In the genomic region with DNA sequence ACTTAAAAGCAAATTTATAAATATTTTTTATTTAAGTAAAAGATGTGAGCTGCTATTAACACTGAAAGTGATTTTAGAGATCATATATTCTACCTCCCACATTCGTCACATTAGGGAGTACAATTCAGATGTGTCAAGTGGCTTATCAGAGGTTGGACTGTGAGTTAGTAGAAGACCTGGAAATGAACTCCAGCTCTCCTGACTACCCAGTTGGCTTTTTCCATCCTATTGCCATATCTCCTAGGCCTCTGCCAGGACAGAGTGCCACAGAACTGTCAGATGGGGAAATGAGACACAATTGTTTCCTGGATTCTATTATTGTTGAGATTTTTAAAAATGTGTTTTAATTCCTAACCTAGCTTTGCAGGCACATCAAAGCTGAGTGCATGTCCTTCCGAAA, we compare ENCODE assay signal across 30 cellular contexts.
"Had no signal": no experiment of that assay in that cellular context is flagged by ENCODE, and none has a peak within 500 bp of the region (broad histone marks: within the 10 kb centered on the region; RNA-seq: fewer than 3 reads in every experiment).

No MANE protein-coding gene starts in this region.

- FAIRE-seq: keratinocyte, urothelium cell line had no signal

- H3K9me3 Mint-ChIP-seq: stimulated activated memory B cell treated with anti-CD40 and anti-IgM and Interleukin-4, amounts not matched to agents 10 μg/mL and 1 μg/mL and 100 μg/mL, for 72 hours had no signal

- H3K4me3 ChIP-seq: heart right ventricle, hepatocyte, left lung, lung, mucosa of descending colon, ovary, prostate gland, right lobe of liver, smooth muscle cell, testis, thyroid gland, transverse colon, upper lobe of left lung had no signal

- H3K27ac ChIP-seq: heart right ventricle, hepatocyte, left lung, ovary, prostate gland, right lobe of liver, testis, thyroid gland, transverse colon, upper lobe of left lung had no signal

- ATAC-seq: left colon; left lung; mucosa of descending colon; naive thymus-derived CD4-positive, alpha-beta T cell; natural killer cell treated with Interleukin-12 subunit alpha and Interleukin-12 subunit beta and Interleukin-15 and Interleukin-18, amount 100 ng/mL, for 72 hours; right lobe of liver; stimulated activated memory B cell treated with anti-CD40 and anti-IgM and Interleukin-4, amounts not matched to agents 10 μg/mL and 1 μg/mL and 100 μg/mL, for 72 hours; stimulated activated naive CD8-positive, alpha-beta T cell treated with anti-CD3 and anti-CD28 coated beads, Interleukin-15, amount 100 ng/mL, for 72 hours had no signal

- H3K4me1 Mint-ChIP-seq: memory B cell; naive thymus-derived CD4-positive, alpha-beta T cell; stimulated activated memory B cell treated with anti-CD40 and anti-IgM and Interleukin-4, amounts not matched to agents 10 μg/mL and 1 μg/mL and 100 μg/mL, for 72 hours; stimulated activated naive CD8-positive, alpha-beta T cell treated with anti-CD3 and anti-CD28 coated beads, Interleukin-15, amount 100 ng/mL, for 72 hours had no signal

- H3K36me3 Mint-ChIP-seq: memory B cell; naive thymus-derived CD4-positive, alpha-beta T cell; natural killer cell treated with Interleukin-12 subunit alpha and Interleukin-12 subunit beta and Interleukin-15 and Interleukin-18, amount 100 ng/mL, for 72 hours; stimulated activated memory B cell treated with anti-CD40 and anti-IgM and Interleukin-4, amounts not matched to agents 10 μg/mL and 1 μg/mL and 100 μg/mL, for 72 hours had no signal

- H3K4me3 Mint-ChIP-seq: memory B cell; naive thymus-derived CD4-positive, alpha-beta T cell; natural killer cell treated with Interleukin-12 subunit alpha and Interleukin-12 subunit beta and Interleukin-15 and Interleukin-18, amount 100 ng/mL, for 72 hours; stimulated activated memory B cell treated with anti-CD40 and anti-IgM and Interleukin-4, amounts not matched to agents 10 μg/mL and 1 μg/mL and 100 μg/mL, for 72 hours; stimulated activated naive CD8-positive, alpha-beta T cell treated with anti-CD3 and anti-CD28 coated beads, Interleukin-15, amount 100 ng/mL, for 72 hours had no signal

- H3K27me3 ChIP-seq: heart right ventricle, hepatocyte, left lung, ovary, right lobe of liver, testis, thyroid gland, transverse colon, upper lobe of left lung had no signal

- H3K27me3 Mint-ChIP-seq: memory B cell; naive thymus-derived CD4-positive, alpha-beta T cell; natural killer cell treated with Interleukin-12 subunit alpha and Interleukin-12 subunit beta and Interleukin-15 and Interleukin-18, amount 100 ng/mL, for 72 hours; stimulated activated memory B cell treated with anti-CD40 and anti-IgM and Interleukin-4, amounts not matched to agents 10 μg/mL and 1 μg/mL and 100 μg/mL, for 72 hours; stimulated activated naive CD8-positive, alpha-beta T cell treated with anti-CD3 and anti-CD28 coated beads, Interleukin-15, amount 100 ng/mL, for 72 hours had no signal

- H3K27ac Mint-ChIP-seq: memory B cell; naive thymus-derived CD4-positive, alpha-beta T cell; natural killer cell treated with Interleukin-12 subunit alpha and Interleukin-12 subunit beta and Interleukin-15 and Interleukin-18, amount 100 ng/mL, for 72 hours; stimulated activated memory B cell treated with anti-CD40 and anti-IgM and Interleukin-4, amounts not matched to agents 10 μg/mL and 1 μg/mL and 100 μg/mL, for 72 hours; stimulated activated naive CD8-positive, alpha-beta T cell treated with anti-CD3 and anti-CD28 coated beads, Interleukin-15, amount 100 ng/mL, for 72 hours had no signal

- H3K4me1 ChIP-seq: heart right ventricle, left lung, prostate gland, right lobe of liver, testis, thyroid gland, transverse colon, upper lobe of left lung had no signal

- DNase-seq: heart right ventricle; kidney glomerular epithelial cell; left colon; left lung; midbrain; mucosa of descending colon; naive thymus-derived CD4-positive, alpha-beta T cell; ovary; retina; right lobe of liver; stimulated activated CD4-positive, alpha-beta T cell treated with anti-CD3 and anti-CD28 coated beads, Interleukin-1b, Interleukin-23, amount 100 ng/mL, for 48 hours; stimulated activated CD4-positive, alpha-beta T cell treated with anti-CD3 and anti-CD28 coated beads, Interleukin-2, amount 100 ng/mL, for 48 hours; stimulated activated CD4-positive, alpha-beta T cell treated with anti-CD3 and anti-CD28 coated beads, Interleukin-4, amount 100 ng/mL, for 4 hours; stimulated activated CD8-positive, alpha-beta memory T cell treated with anti-CD3 and anti-CD28 coated beads, Interleukin-4, amount 100 ng/mL, for 48 hours; stimulated activated naive CD4-positive, alpha-beta T cell treated with Interleukin-2 at 50 U/mL for 16 hours; stimulated activated naive CD8-positive, alpha-beta T cell treated with anti-CD3 and anti-CD28 coated beads, Interleukin-15, amount 100 ng/mL, for 72 hours; substantia nigra; testis; thyroid gland; transverse colon; upper lobe of left lung had no signal

- H3K9me3 ChIP-seq: heart right ventricle, left lung, mucosa of descending colon, ovary, prostate gland, right lobe of liver, testis, thyroid gland, transverse colon, upper lobe of left lung had no signal
